In genomic region chr1:2290595-2291510, GRCh38 we compare ENCODE assay signal across 8 cellular contexts.
A peak's percentile ranks its signal among the peaks of the same experiment; 100 is the strongest.
DNase-seq lines count a peak whose midpoint lies in the region; ATAC-seq and TF ChIP-seq lines count a peak whose summit lies in the region.

No MANE protein-coding gene starts in this region.

- POLR2A ChIA-PET in activated CD4-positive, alpha-beta T cell treated with anti-CD3 and anti-CD28 coated beads, Interleukin-2, amount 10 ng/mL, durations not matched to agents 7 days and 5 days (lab: Charles Lee) = interaction anchor here (0.5 kb wide), 1 partner anchor 10 kb away, joined by 3 read pairs; no protein-coding TSS in a partner anchor

- DNase-seq in HUDEP-2 (lab: John Stamatoyannopoulos, UW; ENCODE audit: unreplicated experiment in 76 of 76) (peak in 69 of 76 experiments; percentile 19 to 82 (median 56)), choroid plexus epithelial cell (ENCODE audit: low read depth) (peak; percentile 95), memory B cell (ENCODE audit: low spot score in 2 of 2) (peak; percentile 56 to 58), NCI-H82 (lab: John Stamatoyannopoulos, UW) (no peak), NCI-H345 (lab: John Stamatoyannopoulos, UW) (no peak)
- peak; percentile 86 for DNase-seq in activated CD4-positive, alpha-beta T cell treated with anti-CD3 and anti-CD28 coated beads, Interleukin-2, amount 10 ng/mL, durations not matched to agents 7 days and 5 days
- peak; percentile 58 to 84 (median 77) for DNase-seq in stimulated activated CD4-positive, alpha-beta T cell treated with anti-CD3 and anti-CD28 coated beads, TNF-alpha, amount 100 ng/mL, for 48 hours (ENCODE audit: low read depth in 3 of 3)

- H3K4me3 Mint-ChIP-seq in activated CD4-positive, alpha-beta T cell treated with anti-CD3 and anti-CD28 coated beads, Interleukin-2, amount 10 ng/mL, durations not matched to agents 7 days and 5 days = peak overlapping the region; percentile 66
- peak overlapping the region; percentile 84 for H3K4me3 Mint-ChIP-seq in memory B cell

- H3K27me3 Mint-ChIP-seq in activated CD4-positive, alpha-beta T cell treated with anti-CD3 and anti-CD28 coated beads, Interleukin-2, amount 10 ng/mL, durations not matched to agents 7 days and 5 days = no peaks in the 10 kb centered on the region
- no peaks in the 10 kb centered on the region for H3K27me3 Mint-ChIP-seq in memory B cell

- peak; percentile 59 for ATAC-seq in GM18909 (IDR thresholded peaks at IDR 0.05; ENCODE audit: poor library complexity, unreplicated experiment)
- ATAC-seq in memory B cell (ENCODE audit: low read depth) = peak; percentile 86

- CTCF ChIA-PET in activated CD4-positive, alpha-beta T cell treated with anti-CD3 and anti-CD28 coated beads, Interleukin-2, amount 10 ng/mL, durations not matched to agents 7 days and 5 days (lab: Charles Lee) = interaction anchor here (1.1 to 2.2 kb wide), 4 partner anchors 10 to 116 kb away, joined by 3 to 6 read pairs (median 4); partner anchors contain the start of gene FAAP20

- peaks cover 12% of the 10 kb centered on the region for H3K36me3 Mint-ChIP-seq in activated CD4-positive, alpha-beta T cell treated with anti-CD3 and anti-CD28 coated beads, Interleukin-2, amount 10 ng/mL, durations not matched to agents 7 days and 5 days (ENCODE audit: low read depth)
- peaks cover 3% of the 10 kb centered on the region for H3K36me3 Mint-ChIP-seq in memory B cell

- H3K9me3 Mint-ChIP-seq in activated CD4-positive, alpha-beta T cell treated with anti-CD3 and anti-CD28 coated beads, Interleukin-2, amount 10 ng/mL, durations not matched to agents 7 days and 5 days = no peaks in the 10 kb centered on the region
- H3K9me3 Mint-ChIP-seq in memory B cell = no peaks in the 10 kb centered on the region

- H3K27ac Mint-ChIP-seq in activated CD4-positive, alpha-beta T cell treated with anti-CD3 and anti-CD28 coated beads, Interleukin-2, amount 10 ng/mL, durations not matched to agents 7 days and 5 days = peak overlapping the region; percentile 96
- H3K27ac Mint-ChIP-seq in memory B cell = peak overlapping the region; percentile 84

- peak overlapping the region; percentile 41 for H3K4me3 ChIP-seq in choroid plexus epithelial cell (ENCODE audit: low read depth, low read length)

- TF ChIP-seq CTCF in choroid plexus epithelial cell (conservative IDR thresholded peaks at IDR 0.05; ENCODE audit: low read depth, low read length) = no peak

- peaks cover 83% of the 10 kb centered on the region for H3K4me1 Mint-ChIP-seq in activated CD4-positive, alpha-beta T cell treated with anti-CD3 and anti-CD28 coated beads, Interleukin-2, amount 10 ng/mL, durations not matched to agents 7 days and 5 days
- peaks cover 36% of the 10 kb centered on the region for H3K4me1 Mint-ChIP-seq in memory B cell

Comparison
In these comparisons a context has a peak if more than half of its experiments do, and no peak if none do; other contexts are left out.
1. DNase-seq: peak in HUDEP-2 (69 of 76), activated CD4-positive, alpha-beta T cell treated with anti-CD3 and anti-CD28 coated beads, Interleukin-2, amount 10 ng/mL, durations not matched to agents 7 days and 5 days (single experiment), choroid plexus epithelial cell (single experiment), memory B cell (2 of 2) and stimulated activated CD4-positive, alpha-beta T cell treated with anti-CD3 and anti-CD28 coated beads, TNF-alpha, amount 100 ng/mL, for 48 hours (3 of 3); none in NCI-H82 (single experiment) and NCI-H345 (single experiment).